ENCODE assay signal across 1 cellular context in genomic region chr2:217990389-217990788, GRCh38.
TF ChIP-seq lines count a peak whose summit lies in the region.

No MANE protein-coding gene starts in this region.

TF ChIP-seq in HepG2, 621 proteins besides CTCF, POLR2A, EP300 and RAD21 (continued from another document):
- TF ChIP-seq EHMT2 (IDR thresholded peaks at IDR 0.05; ENCODE audit: borderline replicate concordance, low read depth, low read length) (no peak), ZNF530 (CRISPR knock-in tag; IDR thresholded peaks at IDR 0.05; ENCODE audit: low read depth) (no peak), ZNF619 (CRISPR knock-in tag; IDR thresholded peaks at IDR 0.05) (no peak)
